8 cellular contexts compared by ENCODE assay signal in genomic region chr2:127859712-127860085, GRCh38. TPM values are rescaled to one million over a fixed set of nuclear protein-coding genes. Genes with fewer than 3 reads are reported as not detected.
DNase-seq lines count a peak whose midpoint lies in the region; ATAC-seq lines count a peak whose summit lies in the region.

No MANE protein-coding gene starts in this region.

- no peak overlapping the region for H3K27ac Mint-ChIP-seq in activated T-cell treated with anti-CD3 and anti-CD28 coated beads, Interleukin-2, amount 50 U/mL, for 72 hours

- H3K36me3 Mint-ChIP-seq in activated T-cell treated with anti-CD3 and anti-CD28 coated beads, Interleukin-2, amount 50 U/mL, for 72 hours (ENCODE audit: insufficient read depth in 2 of 2), result peaks cover 0 to 9% of the 10 kb centered on the region in 2 donors

- H3K9me3 Mint-ChIP-seq in activated T-cell treated with anti-CD3 and anti-CD28 coated beads, Interleukin-2, amount 50 U/mL, for 72 hours, result no peaks in the 10 kb centered on the region

- H3K9me3 ChIP-seq in iPS DF 6.9 (ENCODE audit: control insufficient read depth, insufficient read depth, low read length), result no peaks in the 10 kb centered on the region

- H3K27me3 ChIP-seq in iPS DF 6.9 (ENCODE audit: control insufficient read depth, insufficient read depth, low read length), result no peaks in the 10 kb centered on the region

- DNase-seq in D341Med (ENCODE audit: low spot score) (peak; percentile 41), NCI-H510A (lab: John Stamatoyannopoulos, UW) (peak; percentile 26), iPS DF 6.9 (ENCODE audit: low read depth, low spot score) (peak; percentile 72), GDM1 (lab: John Stamatoyannopoulos, UW) (no peak), NCI-H524 (lab: John Stamatoyannopoulos, UW) (no peak)
- DNase-seq in activated T-cell treated with anti-CD3 and anti-CD28 coated beads, Interleukin-2, amount 50 U/mL, for 72 hours, result peak; percentile 55 to 65
- DNase-seq in stimulated activated CD4-positive, alpha-beta T cell treated with anti-CD3 and anti-CD28 coated beads, Interleukin-4, amount 100 ng/mL, for 48 hours (ENCODE audit: low read depth in 2 of 2), result peak; percentile 23 to 48

- H3K27ac ChIP-seq in iPS DF 6.9 (ENCODE audit: low read length), result no peak overlapping the region

- H3K36me3 ChIP-seq in iPS DF 6.9 (ENCODE audit: control insufficient read depth, insufficient read depth, low read length), result 0 out of 2 replicates have a peak, but pooled peaks cover 10% of the 10 kb centered on the region

- peaks cover 5% of the 10 kb centered on the region for H3K4me1 ChIP-seq in iPS DF 6.9 (ENCODE audit: control insufficient read depth, insufficient read depth, low read length)

- H3K4me3 Mint-ChIP-seq in activated T-cell treated with anti-CD3 and anti-CD28 coated beads, Interleukin-2, amount 50 U/mL, for 72 hours, result peak overlapping the region; percentile 43 to 52

- no CpG with 5 or more reads among the region's 8 CpGs for WGBS in iPS DF 6.9 (ENCODE audit: insufficient coverage, insufficient read length)

- peaks cover 35% of the 10 kb centered on the region for H3K4me1 Mint-ChIP-seq in activated T-cell treated with anti-CD3 and anti-CD28 coated beads, Interleukin-2, amount 50 U/mL, for 72 hours (ENCODE audit: low read depth)

- H3K4me3 ChIP-seq in iPS DF 6.9 (ENCODE audit: low read length), result no peak overlapping the region

- no peak for ATAC-seq in activated T-cell treated with anti-CD3 and anti-CD28 coated beads, Interleukin-2, amount 50 U/mL, for 72 hours (replicated peaks in 1 of 2)
- no peak for ATAC-seq in HG03565 (IDR thresholded peaks at IDR 0.05; ENCODE audit: unreplicated experiment)

- no peaks in the 10 kb centered on the region for H3K27me3 Mint-ChIP-seq in activated T-cell treated with anti-CD3 and anti-CD28 coated beads, Interleukin-2, amount 50 U/mL, for 72 hours (ENCODE audit: low read depth)

RNA-seq across cellular contexts. Expression of gene POLR2D, which starts 1.7 kb away (rescaled TPM):
- 10 to 100 TPM; 56.3 to 74.7 TPM for total RNA-seq in activated T-cell treated with anti-CD3 and anti-CD28 coated beads, Interleukin-2, amount 50 U/mL, for 72 hours

RNA-seq across cellular contexts. Expression of gene AMMECR1L, which starts 26.1 kb away (rescaled TPM):
- total RNA-seq in activated T-cell treated with anti-CD3 and anti-CD28 coated beads, Interleukin-2, amount 50 U/mL, for 72 hours, result 10 to 100 TPM; 24.8 to 25.3 TPM

RNA-seq across cellular contexts. Expression of gene WDR33, which starts 48.7 kb away (rescaled TPM):
- total RNA-seq in activated T-cell treated with anti-CD3 and anti-CD28 coated beads, Interleukin-2, amount 50 U/mL, for 72 hours, result 10 to 100 TPM; 69.2 to 71.7 TPM

Comparison
In these comparisons a context has a peak if more than half of its experiments do, and no peak if none do; other contexts are left out.
1. DNase-seq: peak in D341Med (single experiment), NCI-H510A (single experiment), activated T-cell treated with anti-CD3 and anti-CD28 coated beads, Interleukin-2, amount 50 U/mL, for 72 hours (2 of 2), iPS DF 6.9 (single experiment) and stimulated activated CD4-positive, alpha-beta T cell treated with anti-CD3 and anti-CD28 coated beads, Interleukin-4, amount 100 ng/mL, for 48 hours (2 of 2); none in GDM1 (single experiment) and NCI-H524 (0 of 2).